ENCODE assay signal across 10 cellular contexts in genomic region chr12:27521066-27521465, GRCh38. TPM values are rescaled to one million over a fixed set of nuclear protein-coding genes. Genes with fewer than 3 reads are reported as not detected.
DNase-seq lines count a peak whose midpoint lies in the region; ATAC-seq and TF ChIP-seq lines count a peak whose summit lies in the region.
"Had no signal": no experiment of that assay in that cellular context is flagged by ENCODE, and none has a peak within 500 bp of the region (broad histone marks: within the 10 kb centered on the region; RNA-seq: fewer than 3 reads in every experiment).

No MANE protein-coding gene starts in this region.

- peaks cover 41% of the 10 kb centered on the region for H3K4me1 Mint-ChIP-seq in GM23338

- peak overlapping the region; percentile 32; the same call in 1 of the 2 replicates for H3K27ac ChIP-seq in GM23338 (ENCODE audit: low read depth)

- no peak overlapping the region for H2AFZ ChIP-seq in GM23338

- H3K4me1 ChIP-seq in GM23338 (ENCODE audit: insufficient read depth) (peaks cover 36% of the 10 kb centered on the region), skeletal muscle satellite cell (ENCODE audit: control insufficient read depth, insufficient read depth, low read length) (peaks cover 33% of the 10 kb centered on the region)

- no peaks in the 10 kb centered on the region for H3K9me3 Mint-ChIP-seq in GM23338
- H3K9me3 Mint-ChIP-seq: activated naive CD4-positive, alpha-beta T cell treated with anti-CD3 and anti-CD28 coated beads for 36 hours had no signal

- WGBS in lower leg skin, 2 donors = 32 to 45% methylated on average over 4 of the region's 4 CpGs

- no peaks in the 10 kb centered on the region for H3K9me3 ChIP-seq in skeletal muscle satellite cell (replicated peaks; ENCODE audit: low read length)

- H3K4me2 ChIP-seq in GM23338 (peak overlapping the region; percentile 58), skeletal muscle satellite cell (ENCODE audit: low read length) (peak overlapping the region; percentile 67)

- peaks cover 2% of the 10 kb centered on the region for H4K20me1 ChIP-seq in GM23338 (replicated peaks; ENCODE audit: insufficient read depth)

- no peak overlapping the region for H3K4me3 ChIP-seq in GM23338
- peak overlapping the region; percentile 46 for H3K4me3 ChIP-seq in skeletal muscle satellite cell (ENCODE audit: low read length)
- no peak overlapping the region for H3K4me3 ChIP-seq in lower leg skin (ENCODE audit: low read depth, poor library complexity, severe bottlenecking)
- H3K4me3 ChIP-seq: GM12878 had no signal

- H3K36me3 Mint-ChIP-seq in GM23338 (ENCODE audit: low read depth) = no peaks in the 10 kb centered on the region

- H3K27me3 Mint-ChIP-seq in GM23338 (ENCODE audit: insufficient read depth, low read depth, poor library complexity) = peaks cover 4% of the 10 kb centered on the region

- no peak for ATAC-seq in GM23338
- ATAC-seq in left cardiac atrium = no peak
- ATAC-seq in GM21367 (IDR thresholded peaks at IDR 0.05; ENCODE audit: unreplicated experiment) = no peak
- ATAC-seq: GM12878 had no signal

- no peak for TF ChIP-seq POLR2A in lower leg skin (IDR thresholded peaks at IDR 0.05)

- peaks cover 9% of the 10 kb centered on the region for H3K79me2 ChIP-seq in GM23338 (replicated peaks; ENCODE audit: insufficient read depth)

- H3K9me2 ChIP-seq in GM23338 (ENCODE audit: insufficient read depth) = no peaks in the 10 kb centered on the region

- intact Hi-C loops in left cardiac atrium (cut with DNase I) = loop anchor here in 1 of 2 donors (10.0 kb wide), 1 partner anchor 86 kb away; no protein-coding TSS in a partner anchor
- intact Hi-C loops in lower leg skin (cut with DNase I; ENCODE audit: low total_unique reads) = loop anchor here (10.0 kb wide), 1 partner anchor 94 kb away; no protein-coding TSS in a partner anchor

- TF ChIP-seq CTCF in GM23338 (conservative IDR thresholded peaks at IDR 0.05; ENCODE audit: low read depth in 2 of 2) = no peak
- no peak for TF ChIP-seq CTCF in lower leg skin (IDR thresholded peaks at IDR 0.05)

- DNase-seq in GM23338 (ENCODE audit: low spot score) = peak; percentile 66
- peak; percentile 69 for DNase-seq in RPMI7951 (ENCODE audit: low read depth)
- peak; percentile 39 for DNase-seq in left cardiac atrium
- DNase-seq in activated T-cell treated with anti-CD3 and anti-CD28 coated beads for 4 hours = no peak
- DNase-seq in lower leg skin (ENCODE audit: low spot score in 2 of 2) = no peak
- DNase-seq: activated naive CD4-positive, alpha-beta T cell treated with anti-CD3 and anti-CD28 coated beads for 36 hours; NCI-H524 had no signal

- H3K27me3 ChIP-seq in GM23338 (ENCODE audit: insufficient read depth) (peaks cover 4% of the 10 kb centered on the region), skeletal muscle satellite cell (ENCODE audit: control insufficient read depth, insufficient read depth, low read length) (no peaks in the 10 kb centered on the region)

- peak overlapping the region; percentile 12; the same call in 1 of the 3 replicates for H3K4me3 Mint-ChIP-seq in GM23338
- H3K4me3 Mint-ChIP-seq: activated naive CD4-positive, alpha-beta T cell treated with anti-CD3 and anti-CD28 coated beads for 36 hours had no signal

- no peak overlapping the region for H3K27ac Mint-ChIP-seq in GM23338
- H3K27ac Mint-ChIP-seq: activated naive CD4-positive, alpha-beta T cell treated with anti-CD3 and anti-CD28 coated beads for 36 hours had no signal

- no peaks in the 10 kb centered on the region for H3F3A ChIP-seq in GM23338 (replicated peaks; ENCODE audit: low read depth)

- H3K36me3 ChIP-seq in GM23338 (ENCODE audit: insufficient read depth) (no peaks in the 10 kb centered on the region), skeletal muscle satellite cell (ENCODE audit: insufficient read depth, low read length) (no peaks in the 10 kb centered on the region)

- peak overlapping the region; percentile 19 for H3K9ac ChIP-seq in skeletal muscle satellite cell (ENCODE audit: low read depth, low read length)

TF ChIP-seq in GM23338, 12 proteins besides CTCF, POLR2A, EP300 and RAD21 (continues in another document):
- TF ChIP-seq CREB1 (CRISPR knock-in tag; IDR thresholded peaks at IDR 0.05; ENCODE audit: low read depth) = no peak
- TF ChIP-seq NANOG (IDR thresholded peaks at IDR 0.05; ENCODE audit: borderline replicate concordance) = no peak
- TF ChIP-seq EZH2phosphoT487 (IDR thresholded peaks at IDR 0.05; ENCODE audit: unreplicated experiment) = no peak
- TF ChIP-seq REST (IDR thresholded peaks at IDR 0.05; ENCODE audit: unreplicated experiment) = no peak
- TF ChIP-seq STAT1 (IDR thresholded peaks at IDR 0.05; ENCODE audit: unreplicated experiment) = no peak
- no peak for TF ChIP-seq ZNF331 (CRISPR knock-in tag; IDR thresholded peaks at IDR 0.05; ENCODE audit: low read depth)

RNA-seq across cellular contexts. Expression of gene PPFIBP1, which starts 2.9 kb away (rescaled TPM):
- 27.0 and 33.2 TPM in 2 replicates for total RNA-seq in GM23338 (2014; rRNA removed; shearing (Covaris generic))
- 38.9 and 41.9 TPM in 2 replicates for polyA plus RNA-seq in GM23338 (2016; fragmentation: Nextera tagmentation; extraction: Ambion mirVana)
- total RNA-seq in RPMI7951 (2014; rRNA removed; shearing (Covaris generic)) = 52.0 and 58.0 TPM in 2 replicates
- total RNA-seq in left cardiac atrium = 100 to 1,000 TPM in 1 of 2 donors, 10 to 100 TPM in 1; 92.7 to 123 TPM
- total RNA-seq in skeletal muscle satellite cell (2012; rRNA removed) = 122 and 189 TPM in 2 replicates
- total RNA-seq in lower leg skin = 10 to 100 TPM; 47.2 to 77.3 (median 52.7) TPM

Comparison
In these comparisons a context has a peak if more than half of its experiments do, and no peak if none do; other contexts are left out.
1. DNase-seq: peak in GM23338 (single experiment), RPMI7951 (single experiment) and left cardiac atrium (single experiment); none in activated T-cell treated with anti-CD3 and anti-CD28 coated beads for 4 hours (single experiment) and lower leg skin (0 of 2).